In genomic region chr5:154371687-154372086, GRCh38 we compare ENCODE assay signal across 11 cellular contexts.
A peak's percentile ranks its signal among the peaks of the same experiment; 100 is the strongest.
DNase-seq lines count a peak whose midpoint lies in the region; ATAC-seq and TF ChIP-seq lines count a peak whose summit lies in the region.
"Had no signal": no experiment of that assay in that cellular context is flagged by ENCODE, and none has a peak within 500 bp of the region (broad histone marks: within the 10 kb centered on the region; RNA-seq: fewer than 3 reads in every experiment).

No MANE protein-coding gene starts in this region.

- H3K4me1 ChIP-seq in breast epithelium: no peaks in the 10 kb centered on the region

- ATAC-seq in GM18520 (IDR thresholded peaks at IDR 0.05; ENCODE audit: unreplicated experiment) (no peak), HG02852 (IDR thresholded peaks at IDR 0.05; ENCODE audit: unreplicated experiment) (no peak)

- intact Hi-C loops in breast epithelium (cut with DNase I; ENCODE audit: low total_unique reads): no loop called here

- no peak overlapping the region for H3K4me3 ChIP-seq in breast epithelium

- H3K27ac ChIP-seq in breast epithelium: peak overlapping the region; percentile 7 to 10

- H3K9me3 ChIP-seq in breast epithelium: no peaks in the 10 kb centered on the region

- TF ChIP-seq CTCF in breast epithelium (IDR thresholded peaks at IDR 0.05): no peak

- no peak for TF ChIP-seq POLR2A in breast epithelium (IDR thresholded peaks at IDR 0.05)

- no peaks in the 10 kb centered on the region for H3K27me3 ChIP-seq in breast epithelium

- no peaks in the 10 kb centered on the region for H3K36me3 ChIP-seq in breast epithelium

- DNase-seq in HS-5 (ENCODE audit: low read depth): peak; percentile 35
- no peak for DNase-seq in breast epithelium (ENCODE audit: low spot score in 2 of 2)
- DNase-seq in hepatic stellate cell (ENCODE audit: low spot score): peak; percentile 23
- DNase-seq in stromal cell of bone marrow (ENCODE audit: low read depth): peak; percentile 87
- no peak for DNase-seq in retina
- no peak for DNase-seq in stimulated activated naive CD4-positive, alpha-beta T cell (lab: John Stamatoyannopoulos, UW)
- DNase-seq: activated CD4-positive, alpha-beta T cell treated with anti-CD3 and anti-CD28 coated beads for 48 hours; KG1; stimulated activated CD8-positive, alpha-beta memory T cell treated with anti-CD3 and anti-CD28 coated beads, Interleukin-4, amount 100 ng/mL, for 48 hours had no signal

Comparison
In these comparisons a context has a peak if more than half of its experiments do, and no peak if none do; other contexts are left out.
1. DNase-seq: peak in HS-5 (single experiment), hepatic stellate cell (single experiment) and stromal cell of bone marrow (single experiment); none in breast epithelium (0 of 2), retina (single experiment) and stimulated activated naive CD4-positive, alpha-beta T cell (0 of 6).